In the genomic region with DNA sequence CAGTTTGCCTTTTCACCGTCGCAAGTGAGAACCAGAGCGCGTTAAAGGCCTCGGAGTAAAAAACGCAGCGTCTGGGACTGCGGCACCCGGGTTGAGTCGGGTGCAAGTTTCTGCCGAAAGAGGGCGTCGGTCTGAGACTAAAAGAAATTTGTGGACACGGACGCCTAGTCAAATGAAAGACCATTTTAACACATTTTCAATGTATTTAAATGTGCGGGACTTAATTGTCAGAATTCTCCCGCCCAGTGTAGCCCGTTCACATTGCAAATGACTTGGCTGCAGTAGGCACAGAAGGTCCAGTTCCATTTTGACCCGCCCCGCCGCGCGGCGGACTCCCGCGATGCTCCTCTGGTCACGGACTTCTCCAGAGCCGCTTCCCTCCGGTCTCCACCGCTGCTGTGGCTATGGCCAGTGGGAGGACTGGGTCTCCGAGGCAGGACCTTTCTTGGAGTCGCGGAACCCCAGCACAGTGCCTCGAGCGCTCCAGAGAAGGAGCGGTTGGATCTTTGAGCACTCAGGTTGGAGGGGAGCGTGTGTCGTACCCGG, we compare ENCODE assay signal across 8 cellular contexts. TPM values are rescaled to one million over a fixed set of nuclear protein-coding genes. Genes with fewer than 3 reads are reported as not detected.
A peak's percentile ranks its signal among the peaks of the same experiment; 100 is the strongest.
DNase-seq lines count a peak whose midpoint lies in the region; ATAC-seq, FAIRE-seq and TF ChIP-seq lines count a peak whose summit lies in the region.

No MANE protein-coding gene starts in this region.

- no peaks in the 10 kb centered on the region for H3K9me3 ChIP-seq in osteoblast (ENCODE audit: low read depth, low read length)

- TF ChIP-seq POLR2A in GM12891 (IDR thresholded peaks at IDR 0.05; ENCODE audit: low read depth, low read length), result no peak

- no peaks in the 10 kb centered on the region for H3K36me3 Mint-ChIP-seq in activated naive CD8-positive, alpha-beta T cell

- H4K20me1 ChIP-seq in osteoblast (ENCODE audit: insufficient read depth, low read length), result peaks cover 5% of the 10 kb centered on the region

- no peaks in the 10 kb centered on the region for H3K27me3 ChIP-seq in osteoblast (ENCODE audit: insufficient read depth, low read length)

- H3K4me3 ChIP-seq in osteoblast (ENCODE audit: insufficient read depth, low read length), result peak overlapping the region; percentile 83

- peak; percentile 82 for TF ChIP-seq CTCF in osteoblast (IDR thresholded peaks at IDR 0.05; ENCODE audit: extremely low read depth, low read depth, low read length)

- H3K4me1 ChIP-seq in osteoblast (ENCODE audit: insufficient read depth, low read length), result peaks cover 23% of the 10 kb centered on the region

- peaks cover 31% of the 10 kb centered on the region for H3K79me2 ChIP-seq in osteoblast (ENCODE audit: insufficient read depth, low read length)

- no peaks in the 10 kb centered on the region for H3K9me3 Mint-ChIP-seq in activated naive CD8-positive, alpha-beta T cell (ENCODE audit: low read depth)

- intact Hi-C loops in Right ventricle myocardium superior (cut with DNase I), result loop anchor here (10.0 kb wide), 2 partner anchors 475 to 585 kb away; no protein-coding TSS in a partner anchor

- ATAC-seq in HG03521 (IDR thresholded peaks at IDR 0.05; ENCODE audit: unreplicated experiment) (peak; percentile 62), Right ventricle myocardium superior (ENCODE audit: poor library complexity) (peak; percentile 73)

- H3K4me3 Mint-ChIP-seq in activated naive CD8-positive, alpha-beta T cell, result peak overlapping the region; percentile 81

- H2AFZ ChIP-seq in osteoblast (ENCODE audit: low read length), result peak overlapping the region; percentile 48

- peak overlapping the region; percentile 79 for H3K27ac ChIP-seq in osteoblast (ENCODE audit: low read depth, low read length)

- no peaks in the 10 kb centered on the region for H3K36me3 ChIP-seq in osteoblast (ENCODE audit: insufficient read depth, low read length)

- peak; percentile 98 for DNase-seq in 8988T
- DNase-seq in GM12891 (ENCODE audit: insufficient read length, low spot score), result peak; percentile 36
- DNase-seq in NOMO-1 treated with DMSO at 0.1 percent for 48 hours (lab: John Stamatoyannopoulos, UW; ENCODE audit: unreplicated experiment), result peak; percentile 88
- DNase-seq in Right ventricle myocardium superior, result peak; percentile 79
- DNase-seq in osteoblast (ENCODE audit: insufficient read length, low spot score, missing footprints), result peak; percentile 96
- no peak for DNase-seq in NK-92 (lab: John Stamatoyannopoulos, UW; ENCODE audit: unreplicated experiment)

- peaks cover 29% of the 10 kb centered on the region for H3K27me3 Mint-ChIP-seq in activated naive CD8-positive, alpha-beta T cell

- no peak for FAIRE-seq in GM12891 (lab: Jason Lieb, UNC)

- H3K27ac Mint-ChIP-seq in activated naive CD8-positive, alpha-beta T cell, result no peak overlapping the region

- peaks cover 30% of the 10 kb centered on the region for H3K4me1 Mint-ChIP-seq in activated naive CD8-positive, alpha-beta T cell (ENCODE audit: low read depth)

- H3K4me2 ChIP-seq in osteoblast (ENCODE audit: insufficient read depth, low read length), result peak overlapping the region; percentile 73

TF ChIP-seq in GM12891, 5 proteins besides CTCF, POLR2A, EP300 and RAD21:
- TF ChIP-seq POLR2AphosphoS5 (IDR thresholded peaks at IDR 0.05; ENCODE audit: low read depth, low read length), result no peak
- TF ChIP-seq TAF1 (IDR thresholded peaks at IDR 0.05; ENCODE audit: low read depth, low read length), result no peak
- TF ChIP-seq PAX5 (IDR thresholded peaks at IDR 0.05; ENCODE audit: insufficient read depth, low read length, severe bottlenecking), result no peak
- no peak for TF ChIP-seq POU2F2 (IDR thresholded peaks at IDR 0.05; ENCODE audit: low read depth, low read length)
- TF ChIP-seq SPI1 (IDR thresholded peaks at IDR 0.05; ENCODE audit: low read depth, low read length), result no peak
TF ChIP-seq in GM12891: peak in this region for 0.

RNA-seq across cellular contexts. Expression of gene NPR3, which starts 1.3 kb away (rescaled TPM):
- 0.04 TPM for polyA plus RNA-seq in GM12891 (2012; ENCODE audit: low read depth, missing spikeins)
- total RNA-seq in Right ventricle myocardium superior, result 18.3 TPM
- total RNA-seq in osteoblast, result 73.1 and 92.3 TPM in 2 replicates
